In genomic region chr15:83306561-83306960, GRCh38 we compare ENCODE assay signal across 18 cellular contexts. TPM values are rescaled to one million over a fixed set of nuclear protein-coding genes. Genes with fewer than 3 reads are reported as not detected.
DNase-seq lines count a peak whose midpoint lies in the region; ATAC-seq and TF ChIP-seq lines count a peak whose summit lies in the region.
"Had no signal": no experiment of that assay in that cellular context is flagged by ENCODE, and none has a peak within 500 bp of the region (broad histone marks: within the 10 kb centered on the region; RNA-seq: fewer than 3 reads in every experiment).

No MANE protein-coding gene starts in this region.

- CTCF ChIA-PET in MCF 10A (lab: Yijun Ruan, JAX), result interaction anchor here (1.1 to 1.7 kb wide), 2 partner anchors 18 to 66 kb away, joined by 3 to 8 read pairs; no protein-coding TSS in a partner anchor
- CTCF ChIA-PET in mammary epithelial cell (lab: Charles Lee; ENCODE audit: low non-redundant PET), result no interaction called here
- CTCF ChIA-PET in Calu3 (lab: Charles Lee), result interaction anchor here (1.0 kb wide), 1 partner anchor 58 kb away, joined by 3 read pairs; no protein-coding TSS in a partner anchor

- no peak overlapping the region for H3K4me3 ChIP-seq in breast epithelium
- no peak overlapping the region for H3K4me3 ChIP-seq in mammary epithelial cell (replicated peaks in 1 of 3; ENCODE audit: insufficient read depth in 1 of 3, low read depth in 2 of 3, low read length in 3 of 3)
- H3K4me3 ChIP-seq in mesodermal cell (ENCODE audit: extremely low read depth, insufficient read depth, low read length, poor library complexity, severe bottlenecking), result no peak overlapping the region

- no peaks in the 10 kb centered on the region for H3K27me3 ChIP-seq in breast epithelium
- H3K27me3 ChIP-seq in mammary epithelial cell (ENCODE audit: insufficient read depth, low read length), result no peaks in the 10 kb centered on the region
- H3K27me3 ChIP-seq: BE2C had no signal

- H2AFZ ChIP-seq in mammary epithelial cell (ENCODE audit: low read depth, low read length), result no peak overlapping the region

- H3K4me1 Mint-ChIP-seq in MCF 10A (ENCODE audit: insufficient read depth, unreplicated experiment) (peaks cover 43% of the 10 kb centered on the region), type B pancreatic cell (ENCODE audit: unreplicated experiment) (peaks cover 34% of the 10 kb centered on the region), Calu3 (ENCODE audit: low read depth, unreplicated experiment) (peaks cover 24% of the 10 kb centered on the region)

- POLR2A ChIA-PET in MCF 10A (lab: Yijun Ruan, JAX), result interaction anchor here (0.7 to 14.4 kb wide), 13 partner anchors 9 to 74 kb away, joined by 3 to 269 read pairs (median 5); partner anchors contain the start of gene BNC1

- H3K9ac ChIP-seq in mammary epithelial cell (ENCODE audit: insufficient read depth, low read length), result no peak overlapping the region

- H3K36me3 Mint-ChIP-seq in MCF 10A (ENCODE audit: insufficient read depth, unreplicated experiment) (no peaks in the 10 kb centered on the region), type B pancreatic cell (no peaks in the 10 kb centered on the region), Calu3 (ENCODE audit: insufficient read depth, unreplicated experiment) (no peaks in the 10 kb centered on the region)

- H3K4me3 Mint-ChIP-seq in MCF 10A (ENCODE audit: unreplicated experiment) (peak overlapping the region; percentile 24), type B pancreatic cell (peak overlapping the region; percentile 47), Calu3 (ENCODE audit: low read depth, unreplicated experiment) (no peak overlapping the region)
- H3K4me3 Mint-ChIP-seq: CD4-positive, alpha-beta T cell had no signal

- H3K36me3 ChIP-seq in breast epithelium (no peaks in the 10 kb centered on the region), mammary epithelial cell (ENCODE audit: insufficient read depth, low read length) (no peaks in the 10 kb centered on the region), mesodermal cell (ENCODE audit: control insufficient read depth, insufficient read depth, low read length) (no peaks in the 10 kb centered on the region)
- H3K36me3 ChIP-seq: BE2C had no signal

- ATAC-seq in GM21717 (IDR thresholded peaks at IDR 0.05; ENCODE audit: unreplicated experiment), result no peak

- H3K9me3 ChIP-seq in breast epithelium, result no peaks in the 10 kb centered on the region
- no peaks in the 10 kb centered on the region for H3K9me3 ChIP-seq in mammary epithelial cell (replicated peaks; ENCODE audit: insufficient read depth, low read length)
- H3K9me3 ChIP-seq in mesodermal cell (ENCODE audit: control insufficient read depth, low read length), result no peaks in the 10 kb centered on the region
- H3K9me3 ChIP-seq: BE2C had no signal

- no peaks in the 10 kb centered on the region for H3K79me2 ChIP-seq in mammary epithelial cell (ENCODE audit: insufficient read depth, low read length)

- no peak for TF ChIP-seq POLR2A in breast epithelium (IDR thresholded peaks at IDR 0.05)

- BruUV-seq in MCF 10A (replicated peaks; lab: Mats Ljungman, UMichigan) (no TSS peak), mammary epithelial cell (replicated peaks; lab: Mats Ljungman, UMichigan) (no TSS peak), Calu3 (replicated peaks; lab: Mats Ljungman, UMichigan) (no TSS peak)

- DNase-seq in MCF 10A (ENCODE audit: unreplicated experiment) (no peak), breast epithelium (ENCODE audit: low spot score in 2 of 2) (no peak), mammary epithelial cell (no peak), type B pancreatic cell (ENCODE audit: extremely low spot score, unreplicated experiment) (no peak), Calu3 (no peak), SIG-M5 (lab: John Stamatoyannopoulos, UW) (no peak)
- DNase-seq: BE2C; CD4-positive, alpha-beta T cell; GOT3; MV-4-11; NCI-H187 treated with DMSO at 0.1 percent for 48 hours; NCI-H748 treated with DMSO at 0.1 percent for 48 hours had no signal

- peak overlapping the region; percentile 46 for H3K27ac Mint-ChIP-seq in MCF 10A (ENCODE audit: low read depth, unreplicated experiment)
- H3K27ac Mint-ChIP-seq in type B pancreatic cell, result peak overlapping the region; percentile 67
- H3K27ac Mint-ChIP-seq in Calu3 (ENCODE audit: unreplicated experiment), result no peak overlapping the region
- H3K27ac Mint-ChIP-seq: CD4-positive, alpha-beta T cell had no signal

- dilution Hi-C loops in mammary epithelial cell (cut with HindIII; ENCODE audit: low sequenced_read_pairs), result no loop called here

- no peaks in the 10 kb centered on the region for H4K20me1 ChIP-seq in mammary epithelial cell (ENCODE audit: insufficient read depth, low read length)

- no peaks in the 10 kb centered on the region for H3K4me1 ChIP-seq in breast epithelium
- peaks cover 47% of the 10 kb centered on the region for H3K4me1 ChIP-seq in mammary epithelial cell (ENCODE audit: insufficient read depth, low read length)
- peaks cover 35% of the 10 kb centered on the region for H3K4me1 ChIP-seq in mesodermal cell (ENCODE audit: control insufficient read depth, insufficient read depth, low read length, poor library complexity, severe bottlenecking)
- H3K4me1 ChIP-seq: BE2C had no signal

- H3K4me2 ChIP-seq in mammary epithelial cell (ENCODE audit: insufficient read depth, low read depth, low read length), result peak overlapping the region; percentile 69

- H3K27me3 Mint-ChIP-seq in MCF 10A (ENCODE audit: insufficient read depth, unreplicated experiment), result no peaks in the 10 kb centered on the region
- H3K27me3 Mint-ChIP-seq in type B pancreatic cell, result no peaks in the 10 kb centered on the region
- H3K27me3 Mint-ChIP-seq in Calu3 (ENCODE audit: unreplicated experiment), result peaks cover 9% of the 10 kb centered on the region

- H3K9me3 Mint-ChIP-seq in MCF 10A (ENCODE audit: unreplicated experiment), result peaks cover 7% of the 10 kb centered on the region
- H3K9me3 Mint-ChIP-seq in type B pancreatic cell, result no peaks in the 10 kb centered on the region
- no peaks in the 10 kb centered on the region for H3K9me3 Mint-ChIP-seq in Calu3 (ENCODE audit: low read depth, unreplicated experiment)
- H3K9me3 Mint-ChIP-seq: CD4-positive, alpha-beta T cell had no signal

- intact Hi-C loops in MCF 10A (cut with micrococcal nuclease), result no loop called here
- intact Hi-C loops in breast epithelium (cut with DNase I; ENCODE audit: low total_unique reads), result no loop called here
- intact Hi-C loops in mammary epithelial cell (cut with micrococcal nuclease), result no loop called here
- intact Hi-C loops in Calu3 (cut with micrococcal nuclease; ENCODE audit: unreplicated experiment), result loop anchor here (5.0 kb wide), 1 partner anchor 39 kb away; no protein-coding TSS in a partner anchor

- H3K27ac ChIP-seq in breast epithelium (no peak overlapping the region), mammary epithelial cell (ENCODE audit: insufficient read depth, low read depth, low read length) (peak overlapping the region; percentile 93), mesodermal cell (ENCODE audit: low read depth, low read length, severe bottlenecking) (peak overlapping the region; percentile 77)
- H3K27ac ChIP-seq: 22Rv1, HL-60 had no signal

- in situ Hi-C loops in mammary epithelial cell (cut with MboI; ENCODE audit: low sequenced_read_pairs in 2 of 2), result no loop called here

- 85% methylated on average over 3 of the region's 3 CpGs for WGBS in mammary epithelial cell (ENCODE audit: low coverage, missing lambda C conversion rate)
- WGBS in mesodermal cell (ENCODE audit: insufficient coverage in 2 of 2), 2 experiments, result 80% methylated on average over 1 of the region's 3 CpGs; no CpG with 5 or more reads in 1 of the 2 experiments

- no peak for TF ChIP-seq CTCF in MCF 10A (IDR thresholded peaks at IDR 0.05; ENCODE audit: unreplicated experiment)
- no peak for TF ChIP-seq CTCF in breast epithelium (IDR thresholded peaks at IDR 0.05)
- TF ChIP-seq CTCF in mammary epithelial cell (conservative IDR thresholded peaks at IDR 0.05 in 1 of 2, IDR thresholded peaks at IDR 0.05 in 1 of 2; ENCODE audit: extremely low read depth in 1 of 2, insufficient read depth in 1 of 2, low read depth in 1 of 2, low read length in 2 of 2), result no peak
- TF ChIP-seq CTCF in type B pancreatic cell (conservative IDR thresholded peaks at IDR 0.05), result no peak
- TF ChIP-seq CTCF in Calu3 (IDR thresholded peaks at IDR 0.05; ENCODE audit: unreplicated experiment), result no peak

RNA-seq across cellular contexts. Expression of gene BNC1, which starts 22.1 kb away (rescaled TPM):
- total RNA-seq in MCF 10A (2022) (68.3 and 93.5 TPM in 2 replicates), breast epithelium (10 to 100 TPM in 1 of 3 donors, 1 to 10 TPM in 1, under 1 TPM in 1; 0.48 to 10.7 (median 1.6) TPM), mammary epithelial cell (100 to 1,000 TPM in 1 of 2 donors, 10 to 100 TPM in 1; 66.2 to 108 TPM), type B pancreatic cell (ENCODE audit: low replicate concordance) (2.4 and 7.0 TPM in 2 replicates), Calu3 (2022) (not detected in 2 replicates)
- 103 TPM for polyA plus RNA-seq in mammary epithelial cell
- 179 TPM for polyA minus RNA-seq in mammary epithelial cell
- polyA plus RNA-seq in mesodermal cell (2013, experiment 1 of 2), result 12.0 TPM
- 13.5 TPM for polyA plus RNA-seq in mesodermal cell (2013, experiment 2 of 2)
- total RNA-seq: CD4-positive, alpha-beta T cell; G401; NCI-H460 had no signal

Comparison
In these comparisons a context has a peak if more than half of its experiments do, and no peak if none do; other contexts are left out.
1. H3K27ac ChIP-seq: peak in mammary epithelial cell (single experiment) and mesodermal cell (single experiment); none in breast epithelium (0 of 2).